ENCODE assay signal across 8 cellular contexts in genomic region chrX:40105016-40105790, GRCh38. TPM values are rescaled to one million over a fixed set of nuclear protein-coding genes. Genes with fewer than 3 reads are reported as not detected.
DNase-seq lines count a peak whose midpoint lies in the region; ATAC-seq and TF ChIP-seq lines count a peak whose summit lies in the region.

No MANE protein-coding gene starts in this region.

- no peaks in the 10 kb centered on the region for H3K36me3 ChIP-seq in parathyroid adenoma (ENCODE audit: control insufficient read depth, insufficient read depth, low read length)

- H3K9me3 Mint-ChIP-seq in activated CD8-positive, alpha-beta memory T cell treated with anti-CD3 and anti-CD28 coated beads, Interleukin-2, amount 10 ng/mL, durations not matched to agents 7 days and 5 days (ENCODE audit: low read depth), result no peaks in the 10 kb centered on the region
- peaks cover 2% of the 10 kb centered on the region for H3K9me3 Mint-ChIP-seq in glutamatergic neuron (ENCODE audit: unreplicated experiment)

- peak; percentile 55 for DNase-seq in activated T-cell treated with anti-CD3 and anti-CD28 coated beads, Interleukin-2, amount 50 U/mL, for 1 hour
- DNase-seq in activated T-cell treated with anti-CD3 and anti-CD28 coated beads for 4 hours (no peak), HK-2 (ENCODE audit: unreplicated experiment) (peak; percentile 38), glutamatergic neuron (peak; percentile 65), KG1 (lab: John Stamatoyannopoulos, UW) (no peak)
- peak; percentile 49 for DNase-seq in activated CD8-positive, alpha-beta memory T cell treated with anti-CD3 and anti-CD28 coated beads, Interleukin-2, amount 10 ng/mL, durations not matched to agents 7 days and 5 days
- DNase-seq in stimulated activated CD4-positive, alpha-beta T cell treated with anti-CD3 and anti-CD28 coated beads, Interleukin-2, amount 100 ng/mL, for 48 hours, result no peak

- peak overlapping the region; percentile 76 for H3K4me3 Mint-ChIP-seq in activated CD8-positive, alpha-beta memory T cell treated with anti-CD3 and anti-CD28 coated beads, Interleukin-2, amount 10 ng/mL, durations not matched to agents 7 days and 5 days
- H3K4me3 Mint-ChIP-seq in glutamatergic neuron (ENCODE audit: unreplicated experiment), result peak overlapping the region; percentile 69

- TF ChIP-seq CTCF in glutamatergic neuron (IDR thresholded peaks at IDR 0.05; ENCODE audit: partially characterized antibody, unreplicated experiment), result no peak
- no peak for TF ChIP-seq CTCF in parathyroid adenoma (IDR thresholded peaks at IDR 0.05)

- peak; percentile 38 for ATAC-seq in activated CD8-positive, alpha-beta memory T cell treated with anti-CD3 and anti-CD28 coated beads, Interleukin-2, amount 10 ng/mL, durations not matched to agents 7 days and 5 days

- CTCF ChIA-PET in activated CD8-positive, alpha-beta memory T cell treated with anti-CD3 and anti-CD28 coated beads, Interleukin-2, amount 10 ng/mL, durations not matched to agents 7 days and 5 days (lab: Charles Lee), result interaction anchor here (0.7 to 0.9 kb wide), 2 partner anchors 10 to 11 kb away, joined by 3 read pairs; no protein-coding TSS in a partner anchor

- no peaks in the 10 kb centered on the region for H3K36me3 Mint-ChIP-seq in activated CD8-positive, alpha-beta memory T cell treated with anti-CD3 and anti-CD28 coated beads, Interleukin-2, amount 10 ng/mL, durations not matched to agents 7 days and 5 days
- H3K36me3 Mint-ChIP-seq in glutamatergic neuron (ENCODE audit: unreplicated experiment), result no peaks in the 10 kb centered on the region

- peak overlapping the region; percentile 93 for H3K27ac ChIP-seq in parathyroid adenoma

- H3K4me2 ChIP-seq in parathyroid adenoma (ENCODE audit: low read length), result peak overlapping the region; percentile 83

- no peaks in the 10 kb centered on the region for H3K9me3 ChIP-seq in parathyroid adenoma (ENCODE audit: control insufficient read depth, low read length)

- H3K27me3 Mint-ChIP-seq in activated CD8-positive, alpha-beta memory T cell treated with anti-CD3 and anti-CD28 coated beads, Interleukin-2, amount 10 ng/mL, durations not matched to agents 7 days and 5 days, result no peaks in the 10 kb centered on the region
- H3K27me3 Mint-ChIP-seq in glutamatergic neuron (ENCODE audit: unreplicated experiment), result peaks cover 2% of the 10 kb centered on the region

- peaks cover 11% of the 10 kb centered on the region for H3K4me1 Mint-ChIP-seq in activated CD8-positive, alpha-beta memory T cell treated with anti-CD3 and anti-CD28 coated beads, Interleukin-2, amount 10 ng/mL, durations not matched to agents 7 days and 5 days
- H3K4me1 Mint-ChIP-seq in glutamatergic neuron (ENCODE audit: low read depth, unreplicated experiment), result peaks cover 12% of the 10 kb centered on the region

- peak overlapping the region; percentile 72 for H3K27ac Mint-ChIP-seq in activated CD8-positive, alpha-beta memory T cell treated with anti-CD3 and anti-CD28 coated beads, Interleukin-2, amount 10 ng/mL, durations not matched to agents 7 days and 5 days
- H3K27ac Mint-ChIP-seq in glutamatergic neuron (ENCODE audit: unreplicated experiment), result no peak overlapping the region

- peak overlapping the region; percentile 50 for H3K9ac ChIP-seq in parathyroid adenoma

- H3K4me1 ChIP-seq in parathyroid adenoma, result peaks cover 3% of the 10 kb centered on the region

- H3K4me3 ChIP-seq in parathyroid adenoma (ENCODE audit: low read depth, low read length), result peak overlapping the region; percentile 61

- peak overlapping the region; percentile 56 for H2AFZ ChIP-seq in parathyroid adenoma

- H3K79me2 ChIP-seq in parathyroid adenoma, result no peaks in the 10 kb centered on the region

- H3K27me3 ChIP-seq in parathyroid adenoma (ENCODE audit: control insufficient read depth, insufficient read depth, low read length), result no peaks in the 10 kb centered on the region

RNA-seq across cellular contexts. Expression of gene BCOR, which starts 7.4 kb away (rescaled TPM):
- 10 to 100 TPM; 43.9 to 58.0 TPM for total RNA-seq in activated CD8-positive, alpha-beta memory T cell treated with anti-CD3 and anti-CD28 coated beads, Interleukin-2, amount 10 ng/mL, durations not matched to agents 7 days and 5 days
- 59.0 TPM for total RNA-seq in glutamatergic neuron (ENCODE audit: unreplicated experiment)

Comparison
In these comparisons a context has a peak if more than half of its experiments do, and no peak if none do; other contexts are left out.
1. DNase-seq: peak in activated T-cell treated with anti-CD3 and anti-CD28 coated beads, Interleukin-2, amount 50 U/mL, for 1 hour (single experiment), HK-2 (single experiment), activated CD8-positive, alpha-beta memory T cell treated with anti-CD3 and anti-CD28 coated beads, Interleukin-2, amount 10 ng/mL, durations not matched to agents 7 days and 5 days (single experiment) and glutamatergic neuron (single experiment); none in activated T-cell treated with anti-CD3 and anti-CD28 coated beads for 4 hours (single experiment), stimulated activated CD4-positive, alpha-beta T cell treated with anti-CD3 and anti-CD28 coated beads, Interleukin-2, amount 100 ng/mL, for 48 hours (0 of 2) and KG1 (single experiment).